In genomic region chr5:32329395-32329834, GRCh38 we compare ENCODE assay signal across 1 cellular context.
TF ChIP-seq lines count a peak whose summit lies in the region.

No MANE protein-coding gene starts in this region.

TF ChIP-seq in K562, 482 proteins besides CTCF, POLR2A, EP300 and RAD21 (continued from another document and continues in another):
- no peak for TF ChIP-seq MGA (IDR thresholded peaks at IDR 0.05)
- TF ChIP-seq HDAC8 (tag; IDR thresholded peaks at IDR 0.05) = no peak
- no peak for TF ChIP-seq ZC3H8 (IDR thresholded peaks at IDR 0.05)
- no peak for TF ChIP-seq SIN3A (IDR thresholded peaks at IDR 0.05; ENCODE audit: borderline replicate concordance in 2 of 2, control insufficient read depth in 1 of 2, low read depth in 2 of 2, low read length in 2 of 2)
- no peak for TF ChIP-seq MEF2D (tag; conservative IDR thresholded peaks at IDR 0.05; ENCODE audit: low read depth)
- TF ChIP-seq RBM14 (IDR thresholded peaks at IDR 0.05; ENCODE audit: borderline replicate concordance, insufficient read depth, low read depth, low read length) = no peak
- TF ChIP-seq RAD51 (IDR thresholded peaks at IDR 0.05; ENCODE audit: borderline replicate concordance, low read depth) = no peak
- TF ChIP-seq NRF1 (conservative IDR thresholded peaks at IDR 0.05 in 1 of 2, IDR thresholded peaks at IDR 0.05 in 1 of 2) = no peak
- no peak for TF ChIP-seq CHAMP1 (IDR thresholded peaks at IDR 0.05)
- TF ChIP-seq ZFP36 (IDR thresholded peaks at IDR 0.05; ENCODE audit: low read depth, low read length, partially characterized antibody) = peak; percentile 93
- TF ChIP-seq BRD4 (IDR thresholded peaks at IDR 0.05) = no peak
- TF ChIP-seq, protein P1, sequence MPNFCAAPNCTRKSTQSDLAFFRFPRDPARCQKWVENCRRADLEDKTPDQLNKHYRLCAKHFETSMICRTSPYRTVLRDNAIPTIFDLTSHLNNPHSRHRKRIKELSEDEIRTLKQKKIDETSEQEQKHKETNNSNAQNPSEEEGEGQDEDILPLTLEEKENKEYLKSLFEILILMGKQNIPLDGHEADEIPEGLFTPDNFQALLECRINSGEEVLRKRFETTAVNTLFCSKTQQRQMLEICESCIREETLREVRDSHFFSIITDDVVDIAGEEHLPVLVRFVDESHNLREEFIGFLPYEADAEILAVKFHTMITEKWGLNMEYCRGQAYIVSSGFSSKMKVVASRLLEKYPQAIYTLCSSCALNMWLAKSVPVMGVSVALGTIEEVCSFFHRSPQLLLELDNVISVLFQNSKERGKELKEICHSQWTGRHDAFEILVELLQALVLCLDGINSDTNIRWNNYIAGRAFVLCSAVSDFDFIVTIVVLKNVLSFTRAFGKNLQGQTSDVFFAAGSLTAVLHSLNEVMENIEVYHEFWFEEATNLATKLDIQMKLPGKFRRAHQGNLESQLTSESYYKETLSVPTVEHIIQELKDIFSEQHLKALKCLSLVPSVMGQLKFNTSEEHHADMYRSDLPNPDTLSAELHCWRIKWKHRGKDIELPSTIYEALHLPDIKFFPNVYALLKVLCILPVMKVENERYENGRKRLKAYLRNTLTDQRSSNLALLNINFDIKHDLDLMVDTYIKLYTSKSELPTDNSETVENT (CRISPR knock-in tag; IDR thresholded peaks at IDR 0.05) = no peak
- TF ChIP-seq L3MBTL2 (IDR thresholded peaks at IDR 0.05) = no peak
- no peak for TF ChIP-seq PHB (CRISPR knock-in tag; IDR thresholded peaks at IDR 0.05)
- no peak for TF ChIP-seq GATA2 (CRISPR knock-in tag; IDR thresholded peaks at IDR 0.05)
- no peak for TF ChIP-seq ZBTB9 (CRISPR knock-in tag; IDR thresholded peaks at IDR 0.05)
- TF ChIP-seq TEAD4 (IDR thresholded peaks at IDR 0.05; ENCODE audit: low read length) = 0 out of 2 replicates have a peak, but pooled peaks have one; percentile 31
- TF ChIP-seq TEAD4 (CRISPR knock-in tag; IDR thresholded peaks at IDR 0.05; ENCODE audit: borderline replicate concordance) = no peak
- no peak for TF ChIP-seq ZNF318 (IDR thresholded peaks at IDR 0.05; ENCODE audit: borderline replicate concordance in 1 of 2, low read depth in 1 of 2)
- TF ChIP-seq, protein P2, sequence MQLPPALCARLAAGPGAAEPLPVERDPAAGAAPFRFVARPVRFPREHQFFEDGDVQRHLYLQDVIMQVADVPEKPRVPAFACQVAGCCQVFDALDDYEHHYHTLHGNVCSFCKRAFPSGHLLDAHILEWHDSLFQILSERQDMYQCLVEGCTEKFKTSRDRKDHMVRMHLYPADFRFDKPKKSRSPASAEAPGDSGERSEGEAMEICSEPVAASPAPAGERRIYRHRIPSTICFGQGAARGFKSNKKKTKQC (CRISPR knock-in tag; IDR thresholded peaks at IDR 0.05) = no peak
- TF ChIP-seq HNRNPH1 (optimal IDR thresholded peaks at IDR 0.05; ENCODE audit: low read depth, low read length) = no peak
- TF ChIP-seq MEIS2 (IDR thresholded peaks at IDR 0.05; ENCODE audit: partially characterized antibody) = no peak
- no peak for TF ChIP-seq ZNF316 (IDR thresholded peaks at IDR 0.05)
- no peak for TF ChIP-seq KDM4B (IDR thresholded peaks at IDR 0.05; ENCODE audit: borderline replicate concordance in 2 of 2, low read depth in 1 of 2)
